ENCODE assay signal across 20 cellular contexts in the genomic region with DNA sequence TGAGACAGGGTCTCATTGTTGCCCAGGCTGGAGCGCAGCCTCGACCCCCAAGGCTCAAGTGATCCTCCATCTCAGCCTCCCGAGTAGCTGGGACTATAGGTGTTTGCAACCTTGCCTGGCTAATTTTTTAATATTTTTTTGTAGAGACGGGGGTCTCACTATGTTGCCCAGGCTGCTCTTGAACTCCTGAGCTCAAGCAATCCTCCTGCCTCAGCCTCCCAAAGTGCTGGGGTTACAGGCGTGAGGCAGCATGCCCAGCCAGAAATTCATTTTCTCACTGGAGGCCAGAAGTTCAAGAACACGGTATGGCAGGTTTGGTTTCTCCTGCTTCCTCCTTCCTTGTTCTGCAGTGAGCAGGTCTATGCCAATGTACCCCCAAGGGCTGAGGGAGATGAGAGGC. TPM values are rescaled to one million over a fixed set of nuclear protein-coding genes. Genes with fewer than 3 reads are reported as not detected.
DNase-seq lines count a peak whose midpoint lies in the region; ATAC-seq and TF ChIP-seq lines count a peak whose summit lies in the region.
"Had no signal": no experiment of that assay in that cellular context is flagged by ENCODE, and none has a peak within 500 bp of the region (broad histone marks: within the 10 kb centered on the region; RNA-seq: fewer than 3 reads in every experiment).

No MANE protein-coding gene starts in this region.

- H2BK15ac ChIP-seq in neuronal stem cell (ENCODE audit: low read length): no peak overlapping the region

- no peaks in the 10 kb centered on the region for H3K36me3 Mint-ChIP-seq in type B pancreatic cell
- H3K36me3 Mint-ChIP-seq in effector memory CD8-positive, alpha-beta T cell (ENCODE audit: insufficient read depth): peaks cover 4% of the 10 kb centered on the region
- H3K36me3 Mint-ChIP-seq: activated naive CD8-positive, alpha-beta T cell; CD8-positive, alpha-beta T cell; naive thymus-derived CD4-positive, alpha-beta T cell had no signal

- no peak overlapping the region for H4K8ac ChIP-seq in neuronal stem cell (ENCODE audit: low read depth, low read length)

- H3K9ac ChIP-seq in neuronal stem cell (ENCODE audit: low read depth, low read length, poor library complexity): no peak overlapping the region

- no peak overlapping the region for H3K23ac ChIP-seq in neuronal stem cell (ENCODE audit: low read depth, low read length, poor library complexity)

- H3K4me1 ChIP-seq in heart left ventricle (peaks cover 0 to 72% (median 23%) of the 10 kb centered on the region in 12 donors), esophagus squamous epithelium (peaks cover 0 to 22% (median 0%) of the 10 kb centered on the region in 3 donors), neuronal stem cell (ENCODE audit: control insufficient read depth in 2 of 2, insufficient read depth in 1 of 2, low read depth in 1 of 2, low read length in 2 of 2) (peaks cover 10 to 17% of the 10 kb centered on the region in 2 donors), tibial artery (peaks cover 0 to 7% (median 0%) of the 10 kb centered on the region in 4 donors)

- DNase-seq in heart left ventricle (no peak), left ventricle myocardium superior (no peak), esophagus squamous epithelium (lab: John Stamatoyannopoulos, UW) (no peak), neuronal stem cell (ENCODE audit: low spot score) (no peak), type B pancreatic cell (ENCODE audit: extremely low spot score, unreplicated experiment) (no peak), GOT3 (lab: John Stamatoyannopoulos, UW) (no peak), tibial artery (no peak)
- DNase-seq in effector memory CD8-positive, alpha-beta T cell: no peak
- DNase-seq: activated CD4-positive, alpha-beta T cell treated with anti-CD3 and anti-CD28 coated beads, Interleukin-2, amount 50 U/mL, for 1 hour; CD8-positive, alpha-beta T cell; DND-41; naive thymus-derived CD4-positive, alpha-beta T cell; NCI-H2081 treated with DMSO at 0.1 percent for 48 hours; NCI-H526 treated with DMSO at 0.1 percent for 48 hours; right lobe of liver had no signal

- ATAC-seq in heart left ventricle (no peak), left ventricle myocardium superior (no peak)
- no peak for ATAC-seq in effector memory CD8-positive, alpha-beta T cell (replicated peaks)
- ATAC-seq: A549; CD8-positive, alpha-beta T cell; naive thymus-derived CD4-positive, alpha-beta T cell had no signal

- H3K36me3 ChIP-seq in heart left ventricle (peaks cover 0 to 4% (median 0%) of the 10 kb centered on the region in 9 donors), esophagus squamous epithelium (no peaks in the 10 kb centered on the region), neuronal stem cell (replicated peaks in 1 of 2; ENCODE audit: control insufficient read depth in 2 of 2, insufficient read depth in 2 of 2, low read length in 2 of 2) (no peaks in the 10 kb centered on the region), tibial artery (no peaks in the 10 kb centered on the region)
- H3K36me3 ChIP-seq: right lobe of liver had no signal

- TF ChIP-seq POLR2A in heart left ventricle (IDR thresholded peaks at IDR 0.05) (no peak), esophagus squamous epithelium (IDR thresholded peaks at IDR 0.05) (no peak)

- H2BK5ac ChIP-seq in neuronal stem cell (ENCODE audit: low read length): no peak overlapping the region

- no peak overlapping the region for H3K4ac ChIP-seq in neuronal stem cell (ENCODE audit: low read length)

- H4K91ac ChIP-seq in neuronal stem cell (ENCODE audit: low read depth, low read length, poor library complexity): no peak overlapping the region

- H3K27me3 ChIP-seq in heart left ventricle: no peaks in the 10 kb centered on the region
- H3K27me3 ChIP-seq in esophagus squamous epithelium: peaks cover 0 to 6% (median 0%) of the 10 kb centered on the region in 4 donors
- no peaks in the 10 kb centered on the region for H3K27me3 ChIP-seq in neuronal stem cell (ENCODE audit: control insufficient read depth in 3 of 3, insufficient read depth in 3 of 3, low read depth in 1 of 3, low read length in 3 of 3)
- H3K27me3 ChIP-seq in tibial artery: peaks cover 0 to 8% of the 10 kb centered on the region in 2 donors
- H3K27me3 ChIP-seq: right lobe of liver had no signal

- H3K4me3 ChIP-seq in heart left ventricle: peak overlapping the region in 10 of 12 donors; percentile 8 to 83 (median 61)
- peak overlapping the region in 1 of 4 donors; percentile 58 for H3K4me3 ChIP-seq in esophagus squamous epithelium
- peak overlapping the region in 1 of 2 donors; percentile 44 for H3K4me3 ChIP-seq in neuronal stem cell (ENCODE audit: low read length in 2 of 2)
- H3K4me3 ChIP-seq in tibial artery: peak overlapping the region in 1 of 2 donors; percentile 7
- H3K4me3 ChIP-seq: A549, right lobe of liver had no signal

- H3K27ac ChIP-seq in heart left ventricle (peak overlapping the region; percentile 56 to 93 (median 84)), esophagus squamous epithelium (peak overlapping the region; percentile 35 to 85 (median 56)), neuronal stem cell (replicated peaks; ENCODE audit: low read length) (no peak overlapping the region), tibial artery (no peak overlapping the region)
- H3K27ac ChIP-seq: A549 had no signal

- no peak overlapping the region for H2BK120ac ChIP-seq in neuronal stem cell (ENCODE audit: low read depth, low read length)

- 82 to 88% (median 83%) methylated on average over 6 of the region's 6 CpGs for WGBS in heart left ventricle, 4 donors
- 67 to 70% methylated on average over 6 of the region's 6 CpGs for WGBS in esophagus squamous epithelium, 2 donors
- no CpG with 5 or more reads among the region's 6 CpGs for WGBS in neuronal stem cell (ENCODE audit: extremely low coverage in 2 of 2, insufficient read length in 2 of 2, insufficient replicate concordance in 1 of 2), 2 donors

- no peaks in the 10 kb centered on the region for H3K9me3 ChIP-seq in heart left ventricle
- no peaks in the 10 kb centered on the region for H3K9me3 ChIP-seq in esophagus squamous epithelium
- no peaks in the 10 kb centered on the region for H3K9me3 ChIP-seq in neuronal stem cell (replicated peaks in 1 of 2; ENCODE audit: control insufficient read depth in 2 of 2, insufficient read depth in 1 of 2, low read depth in 1 of 2, low read length in 2 of 2)
- H3K9me3 ChIP-seq in tibial artery: no peaks in the 10 kb centered on the region
- H3K9me3 ChIP-seq: A549, right lobe of liver had no signal

- H3K79me1 ChIP-seq in neuronal stem cell (ENCODE audit: low read depth, low read length): no peaks in the 10 kb centered on the region

- H3K4me1 Mint-ChIP-seq in type B pancreatic cell (ENCODE audit: unreplicated experiment): peaks cover 26% of the 10 kb centered on the region
- H3K4me1 Mint-ChIP-seq in effector memory CD8-positive, alpha-beta T cell (ENCODE audit: low read depth in 2 of 2): peaks cover 0 to 7% of the 10 kb centered on the region in 2 donors

- peak overlapping the region; percentile 80 for H3K4me3 Mint-ChIP-seq in type B pancreatic cell
- H3K4me3 Mint-ChIP-seq in effector memory CD8-positive, alpha-beta T cell: no peak overlapping the region
- H3K4me3 Mint-ChIP-seq: activated naive CD8-positive, alpha-beta T cell; CD8-positive, alpha-beta T cell had no signal

- intact Hi-C loops in heart left ventricle (cut with DNase I) (no loop called here), left ventricle myocardium superior (cut with micrococcal nuclease) (no loop called here), esophagus squamous epithelium (cut with DNase I) (no loop called here), tibial artery (cut with DNase I; ENCODE audit: low total_unique reads) (no loop called here)

- H3K14ac ChIP-seq in neuronal stem cell (ENCODE audit: low read length): no peak overlapping the region

- no peaks in the 10 kb centered on the region for H3K9me3 Mint-ChIP-seq in type B pancreatic cell
- H3K9me3 Mint-ChIP-seq in effector memory CD8-positive, alpha-beta T cell: no peaks in the 10 kb centered on the region
- H3K9me3 Mint-ChIP-seq: CD8-positive, alpha-beta T cell had no signal

- no peak overlapping the region for H2BK12ac ChIP-seq in neuronal stem cell (ENCODE audit: low read length)

- H3K4me2 ChIP-seq in neuronal stem cell (ENCODE audit: insufficient read depth, low read length, poor library complexity, severe bottlenecking): no peak overlapping the region
- H3K4me2 ChIP-seq: A549 had no signal

- peak overlapping the region; percentile 94 for H3K27ac Mint-ChIP-seq in type B pancreatic cell
- no peak overlapping the region for H3K27ac Mint-ChIP-seq in effector memory CD8-positive, alpha-beta T cell
- H3K27ac Mint-ChIP-seq: activated naive CD8-positive, alpha-beta T cell; CD8-positive, alpha-beta T cell had no signal

- H3K18ac ChIP-seq in neuronal stem cell (ENCODE audit: low read length): no peak overlapping the region

- TF ChIP-seq CTCF in heart left ventricle (IDR thresholded peaks at IDR 0.05): no peak
- no peak for TF ChIP-seq CTCF in esophagus squamous epithelium (IDR thresholded peaks at IDR 0.05)
- no peak for TF ChIP-seq CTCF in type B pancreatic cell (conservative IDR thresholded peaks at IDR 0.05)
- no peak for TF ChIP-seq CTCF in tibial artery (IDR thresholded peaks at IDR 0.05)

- H2AFZ ChIP-seq in neuronal stem cell (ENCODE audit: low read length): peak overlapping the region; percentile 93

- no peak overlapping the region for H2AK5ac ChIP-seq in neuronal stem cell (ENCODE audit: low read depth, low read length)

- H3K27me3 Mint-ChIP-seq in type B pancreatic cell: no peaks in the 10 kb centered on the region
- H3K27me3 Mint-ChIP-seq in effector memory CD8-positive, alpha-beta T cell: peaks cover 15 to 35% of the 10 kb centered on the region in 2 donors

RNA-seq across cellular contexts. Expression of gene RNASE1, which starts 3.7 kb away (rescaled TPM):
- total RNA-seq in heart left ventricle: 100 to 1,000 TPM; 127 to 654 (median 294) TPM
- 100 to 1,000 TPM; 199 to 242 TPM for polyA plus RNA-seq in heart left ventricle
- total RNA-seq in left ventricle myocardium superior: 283 TPM
- 100 to 1,000 TPM in 2 of 4 donors, 10 to 100 TPM in 2; 12.0 to 297 (median 61.0) TPM for total RNA-seq in esophagus squamous epithelium
- 0.78 TPM for polyA plus RNA-seq in neuronal stem cell (2013, experiment 1 of 2)
- polyA plus RNA-seq in neuronal stem cell (2013, experiment 2 of 2): 1.0 TPM
- 476 and 793 TPM in 2 replicates for total RNA-seq in type B pancreatic cell (ENCODE audit: low replicate concordance)
- total RNA-seq: CD8-positive, alpha-beta T cell; fibroblast of villous mesenchyme had no signal
- polyA plus RNA-seq: naive thymus-derived CD4-positive, alpha-beta T cell had no signal

RNA-seq across cellular contexts. Expression of gene RNASE6, which starts 17.9 kb away (rescaled TPM):
- total RNA-seq in heart left ventricle (10 to 100 TPM in 2 of 9 donors, 1 to 10 TPM in 7; 2.5 to 39.9 (median 5.2) TPM), left ventricle myocardium superior (6.1 TPM), esophagus squamous epithelium (10 to 100 TPM in 2 of 4 donors, under 1 TPM in 2; 0.26 to 22.3 (median 7.1) TPM), type B pancreatic cell (ENCODE audit: low replicate concordance) (0.97 and 1.1 TPM in 2 replicates)
- polyA plus RNA-seq in heart left ventricle: 1 to 10 TPM; 1.1 to 6.3 TPM
- polyA plus RNA-seq in neuronal stem cell (2013, experiment 1 of 2): not detected
- not detected for polyA plus RNA-seq in neuronal stem cell (2013, experiment 2 of 2)
- total RNA-seq: fibroblast of villous mesenchyme had no signal
- polyA plus RNA-seq: A549 had no signal

RNA-seq across cellular contexts. Expression of gene EDDM3B, which starts 30.7 kb away (rescaled TPM):
- total RNA-seq in heart left ventricle (not detected), left ventricle myocardium superior (not detected), esophagus squamous epithelium (not detected), type B pancreatic cell (ENCODE audit: low replicate concordance) (not detected in 2 replicates)
- not detected for polyA plus RNA-seq in heart left ventricle
- not detected for polyA plus RNA-seq in neuronal stem cell (2013, experiment 1 of 2)
- polyA plus RNA-seq in neuronal stem cell (2013, experiment 2 of 2): not detected
- total RNA-seq: CD8-positive, alpha-beta T cell; fibroblast of villous mesenchyme; liver; naive thymus-derived CD4-positive, alpha-beta T cell; right lobe of liver; urinary bladder had no signal
- polyA plus RNA-seq: A549; liver; naive thymus-derived CD4-positive, alpha-beta T cell; urinary bladder had no signal

RNA-seq across cellular contexts. Expression of gene EDDM3A, which starts 53.2 kb away (rescaled TPM):
- not detected for total RNA-seq in heart left ventricle
- not detected for polyA plus RNA-seq in heart left ventricle
- not detected for total RNA-seq in left ventricle myocardium superior
- not detected for total RNA-seq in esophagus squamous epithelium
- not detected for polyA plus RNA-seq in neuronal stem cell (2013, experiment 1 of 2)
- not detected for polyA plus RNA-seq in neuronal stem cell (2013, experiment 2 of 2)
- total RNA-seq in type B pancreatic cell (ENCODE audit: low replicate concordance): not detected in 2 replicates
- total RNA-seq: CD8-positive, alpha-beta T cell; fibroblast of villous mesenchyme; liver; naive thymus-derived CD4-positive, alpha-beta T cell; right lobe of liver; urinary bladder had no signal
- polyA plus RNA-seq: A549; liver; naive thymus-derived CD4-positive, alpha-beta T cell; urinary bladder had no signal

Comparison
In these comparisons a context has a peak if more than half of its experiments do, and no peak if none do; other contexts are left out.
1. H3K27ac ChIP-seq: peak in heart left ventricle (12 of 12) and esophagus squamous epithelium (4 of 4); none in neuronal stem cell (single experiment) and tibial artery (0 of 2).